Comparison of ENCODE assay signal across 15 cellular contexts in genomic region chr17:21174719-21175118, GRCh38. TPM values are rescaled to one million over a fixed set of nuclear protein-coding genes. Genes with fewer than 3 reads are reported as not detected.
DNase-seq lines count a peak whose midpoint lies in the region; ATAC-seq and TF ChIP-seq lines count a peak whose summit lies in the region.
"Had no signal": no experiment of that assay in that cellular context is flagged by ENCODE, and none has a peak within 500 bp of the region (broad histone marks: within the 10 kb centered on the region; RNA-seq: fewer than 3 reads in every experiment).

No MANE protein-coding gene starts in this region.

- no peak for ATAC-seq in gastrocnemius medialis
- no peak for ATAC-seq in GM19467 (IDR thresholded peaks at IDR 0.05; ENCODE audit: unreplicated experiment)

- no peak overlapping the region for H3K4me3 ChIP-seq in cardiac fibroblast (replicated peaks in 1 of 2; ENCODE audit: low read depth in 2 of 2, low read length in 2 of 2)
- H3K4me3 ChIP-seq in gastrocnemius medialis, result no peak overlapping the region
- H3K4me3 ChIP-seq in PC-9, result no peak overlapping the region
- no peak overlapping the region for H3K4me3 ChIP-seq in HAP-1
- H3K4me3 ChIP-seq: BLaER1 had no signal

- DNase-seq in GM04503 (ENCODE audit: low read depth), result peak; percentile 72
- DNase-seq in cardiac fibroblast (ENCODE audit: low read depth in 2 of 2), result peak; percentile 20 to 31
- DNase-seq in iris pigment epithelial cell (ENCODE audit: low read depth), result peak; percentile 60
- DNase-seq in gastrocnemius medialis, result no peak
- no peak for DNase-seq in PC-9
- no peak for DNase-seq in HAP-1 (ENCODE audit: low spot score in 2 of 2)
- DNase-seq in GM13977 (ENCODE audit: low spot score), result no peak
- DNase-seq: activated CD4-positive, CD25-positive, alpha-beta regulatory T cell; activated naive CD8-positive, alpha-beta T cell treated with anti-CD3 and anti-CD28 coated beads for 36 hours; DMS53; erythroblast; mesendoderm; NCI-H524 had no signal

- H3K9me3 ChIP-seq in gastrocnemius medialis, result no peaks in the 10 kb centered on the region
- no peaks in the 10 kb centered on the region for H3K9me3 ChIP-seq in PC-9 (ENCODE audit: insufficient read depth, low read depth)
- no peaks in the 10 kb centered on the region for H3K9me3 ChIP-seq in HAP-1
- H3K9me3 ChIP-seq: BLaER1 had no signal

- POLR2A ChIA-PET in PC-9 (lab: Charles Lee; ENCODE audit: unreplicated experiment), result no interaction called here

- no peaks in the 10 kb centered on the region for H3K79me2 ChIP-seq in PC-9 (ENCODE audit: low read depth)

- peak overlapping the region; percentile 92 to 98 (median 96) for H3K27ac ChIP-seq in gastrocnemius medialis
- no peak overlapping the region for H3K27ac ChIP-seq in PC-9
- H3K27ac ChIP-seq: BLaER1 had no signal

- TF ChIP-seq POLR2A in gastrocnemius medialis (IDR thresholded peaks at IDR 0.05), result no peak

- H3K4me1 ChIP-seq in gastrocnemius medialis (peaks cover 53 to 55% of the 10 kb centered on the region in 2 donors), PC-9 (replicated peaks; ENCODE audit: insufficient read depth) (no peaks in the 10 kb centered on the region), HAP-1 (no peaks in the 10 kb centered on the region)

- peaks cover 0 to 4% of the 10 kb centered on the region in 2 donors for H3K36me3 ChIP-seq in gastrocnemius medialis
- no peaks in the 10 kb centered on the region for H3K36me3 ChIP-seq in PC-9 (ENCODE audit: low read depth)
- H3K36me3 ChIP-seq in HAP-1 (replicated peaks), result no peaks in the 10 kb centered on the region; the same call in 1 of the 2 replicates

- H4K20me1 ChIP-seq in PC-9 (ENCODE audit: insufficient read depth), result no peaks in the 10 kb centered on the region

- H3K4me2 ChIP-seq in PC-9, result no peak overlapping the region
- H3K4me2 ChIP-seq: BLaER1 had no signal

- H2AFZ ChIP-seq in PC-9, result no peak overlapping the region

- H3K27me3 ChIP-seq in gastrocnemius medialis, result no peaks in the 10 kb centered on the region
- no peaks in the 10 kb centered on the region for H3K27me3 ChIP-seq in PC-9 (ENCODE audit: insufficient read depth, low read depth)
- H3K27me3 ChIP-seq in HAP-1 (ENCODE audit: low read depth), result no peaks in the 10 kb centered on the region
- H3K27me3 ChIP-seq: BLaER1 had no signal

- TF ChIP-seq CTCF in cardiac fibroblast (IDR thresholded peaks at IDR 0.05; ENCODE audit: low read depth, low read length), result no peak
- no peak for TF ChIP-seq CTCF in gastrocnemius medialis (IDR thresholded peaks at IDR 0.05 in 4 of 5, conservative IDR thresholded peaks at IDR 0.05 in 1 of 5)
- no peak for TF ChIP-seq CTCF in PC-9 (conservative IDR thresholded peaks at IDR 0.05)
- no peak for TF ChIP-seq CTCF in GM13977 (IDR thresholded peaks at IDR 0.05; ENCODE audit: extremely low read depth, insufficient read depth, missing control alignments)

- H3K9me2 ChIP-seq in PC-9 (ENCODE audit: insufficient read depth), result no peaks in the 10 kb centered on the region

- in situ Hi-C loops in gastrocnemius medialis (cut with MboI; ENCODE audit: low sequenced_read_pairs in 4 of 4), result no loop called here
- in situ Hi-C loops in HAP-1 (cut with MboI; ENCODE audit: low sequenced_read_pairs), result no loop called here
- in situ Hi-C loops in GM13977 (cut with MboI; ENCODE audit: low pct_unique_long_range_greater_than_20kb, low sequenced_read_pairs, unreplicated experiment), result no loop called here

- CTCF ChIA-PET in PC-9 (lab: Charles Lee), result no interaction called here

- H3F3A ChIP-seq in PC-9 (ENCODE audit: insufficient read depth, low read depth), result no peaks in the 10 kb centered on the region

- BruUV-seq in PC-9 (replicated peaks; lab: Mats Ljungman, UMichigan), result no TSS peak

- intact Hi-C loops in gastrocnemius medialis (cut with DNase I; ENCODE audit: low total_unique reads) (no loop called here), PC-9 (cut with micrococcal nuclease; ENCODE audit: unreplicated experiment) (no loop called here)

RNA-seq across cellular contexts. Expression of gene TMEM11, which starts 39.2 kb away (rescaled TPM):
- total RNA-seq in gastrocnemius medialis (100 to 1,000 TPM in 2 of 4 donors, 10 to 100 TPM in 2; 70.6 to 131 (median 90.9) TPM), PC-9 (2021) (34.2 and 37.6 TPM in 2 replicates)

RNA-seq across cellular contexts. Expression of gene DHRS7B, which starts 48.0 kb away (rescaled TPM):
- total RNA-seq in gastrocnemius medialis (10 to 100 TPM; 35.7 to 73.2 (median 43.2) TPM), PC-9 (2021) (27.9 and 30.1 TPM in 2 replicates)

Comparison
In these comparisons a context has a peak if more than half of its experiments do, and no peak if none do; other contexts are left out.
1. DNase-seq: peak in GM04503 (single experiment), cardiac fibroblast (2 of 2) and iris pigment epithelial cell (single experiment); none in gastrocnemius medialis (0 of 2), PC-9 (0 of 2), HAP-1 (0 of 2) and GM13977 (single experiment).